3 cellular contexts compared by ENCODE assay signal in the genomic region with DNA sequence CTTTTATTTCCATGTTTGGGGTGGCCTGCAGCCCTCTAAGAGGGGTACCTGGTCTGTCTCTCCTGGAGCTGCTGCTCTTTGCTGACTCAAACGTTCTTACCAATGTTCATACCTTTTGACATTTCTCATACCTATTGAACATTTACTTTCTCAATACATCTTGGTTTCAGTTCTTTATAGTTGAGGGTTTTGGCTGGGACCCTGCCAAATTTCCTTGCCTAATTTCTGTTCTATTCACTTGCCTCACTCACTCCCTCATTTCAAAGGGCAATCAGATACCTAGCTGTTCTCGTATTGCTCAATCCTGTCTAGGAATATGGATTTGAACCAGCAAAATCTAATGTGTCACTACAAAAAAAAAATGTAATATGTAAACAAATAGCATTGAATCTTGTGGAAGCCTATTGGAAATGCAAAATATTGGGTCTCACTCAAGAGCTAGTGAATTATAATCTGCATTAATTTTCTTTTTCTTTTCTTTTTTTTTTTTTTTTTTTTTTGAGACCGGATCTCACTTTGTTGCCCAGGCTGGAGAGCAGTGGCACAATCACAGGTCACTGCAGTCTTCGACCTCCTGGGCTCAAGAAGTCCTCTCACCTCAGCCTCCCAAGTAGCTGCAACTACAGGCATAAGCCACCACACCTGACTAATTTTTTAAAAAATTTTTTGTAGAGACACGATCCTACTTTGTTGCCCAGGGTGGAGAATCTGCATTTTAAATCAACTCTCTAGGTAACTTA.
TF ChIP-seq lines count a peak whose summit lies in the region.

No MANE protein-coding gene starts in this region.

TF ChIP-seq in liver, 16 proteins besides CTCF, POLR2A, EP300 and RAD21:
- TF ChIP-seq, protein P1, sequence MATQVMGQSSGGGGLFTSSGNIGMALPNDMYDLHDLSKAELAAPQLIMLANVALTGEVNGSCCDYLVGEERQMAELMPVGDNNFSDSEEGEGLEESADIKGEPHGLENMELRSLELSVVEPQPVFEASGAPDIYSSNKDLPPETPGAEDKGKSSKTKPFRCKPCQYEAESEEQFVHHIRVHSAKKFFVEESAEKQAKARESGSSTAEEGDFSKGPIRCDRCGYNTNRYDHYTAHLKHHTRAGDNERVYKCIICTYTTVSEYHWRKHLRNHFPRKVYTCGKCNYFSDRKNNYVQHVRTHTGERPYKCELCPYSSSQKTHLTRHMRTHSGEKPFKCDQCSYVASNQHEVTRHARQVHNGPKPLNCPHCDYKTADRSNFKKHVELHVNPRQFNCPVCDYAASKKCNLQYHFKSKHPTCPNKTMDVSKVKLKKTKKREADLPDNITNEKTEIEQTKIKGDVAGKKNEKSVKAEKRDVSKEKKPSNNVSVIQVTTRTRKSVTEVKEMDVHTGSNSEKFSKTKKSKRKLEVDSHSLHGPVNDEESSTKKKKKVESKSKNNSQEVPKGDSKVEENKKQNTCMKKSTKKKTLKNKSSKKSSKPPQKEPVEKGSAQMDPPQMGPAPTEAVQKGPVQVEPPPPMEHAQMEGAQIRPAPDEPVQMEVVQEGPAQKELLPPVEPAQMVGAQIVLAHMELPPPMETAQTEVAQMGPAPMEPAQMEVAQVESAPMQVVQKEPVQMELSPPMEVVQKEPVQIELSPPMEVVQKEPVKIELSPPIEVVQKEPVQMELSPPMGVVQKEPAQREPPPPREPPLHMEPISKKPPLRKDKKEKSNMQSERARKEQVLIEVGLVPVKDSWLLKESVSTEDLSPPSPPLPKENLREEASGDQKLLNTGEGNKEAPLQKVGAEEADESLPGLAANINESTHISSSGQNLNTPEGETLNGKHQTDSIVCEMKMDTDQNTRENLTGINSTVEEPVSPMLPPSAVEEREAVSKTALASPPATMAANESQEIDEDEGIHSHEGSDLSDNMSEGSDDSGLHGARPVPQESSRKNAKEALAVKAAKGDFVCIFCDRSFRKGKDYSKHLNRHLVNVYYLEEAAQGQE (IDR thresholded peaks at IDR 0.05) = no peak
- TF ChIP-seq, protein P2, sequence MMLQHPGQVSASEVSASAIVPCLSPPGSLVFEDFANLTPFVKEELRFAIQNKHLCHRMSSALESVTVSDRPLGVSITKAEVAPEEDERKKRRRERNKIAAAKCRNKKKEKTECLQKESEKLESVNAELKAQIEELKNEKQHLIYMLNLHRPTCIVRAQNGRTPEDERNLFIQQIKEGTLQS (IDR thresholded peaks at IDR 0.05) = peak; percentile 46
- TF ChIP-seq HNF4A (conservative IDR thresholded peaks at IDR 0.05) = peak; percentile 80 to 85
- TF ChIP-seq, protein P3, sequence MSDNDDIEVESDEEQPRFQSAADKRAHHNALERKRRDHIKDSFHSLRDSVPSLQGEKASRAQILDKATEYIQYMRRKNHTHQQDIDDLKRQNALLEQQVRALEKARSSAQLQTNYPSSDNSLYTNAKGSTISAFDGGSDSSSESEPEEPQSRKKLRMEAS (IDR thresholded peaks at IDR 0.05) = peak; percentile 39
- no peak for TF ChIP-seq FOXA2 (IDR thresholded peaks at IDR 0.05)
- TF ChIP-seq RXRA (IDR thresholded peaks at IDR 0.05) = peak; percentile 22 to 54
- TF ChIP-seq YY1 (IDR thresholded peaks at IDR 0.05) = peak; percentile 26
- TF ChIP-seq TAF1 (conservative IDR thresholded peaks at IDR 0.05) = no peak
- peak; percentile 31 for TF ChIP-seq HNF4G (IDR thresholded peaks at IDR 0.05)
- no peak for TF ChIP-seq GABPA (IDR thresholded peaks at IDR 0.05 in 1 of 2, conservative IDR thresholded peaks at IDR 0.05 in 1 of 2)

TF ChIP-seq in HepG2, 621 proteins besides CTCF, POLR2A, EP300 and RAD21 (continues in another document):
- TF ChIP-seq ZNF720 (CRISPR knock-in tag; IDR thresholded peaks at IDR 0.05) = no peak
- no peak for TF ChIP-seq CEBPG (CRISPR knock-in tag; IDR thresholded peaks at IDR 0.05)
- no peak for TF ChIP-seq ZFP41 (CRISPR knock-in tag; IDR thresholded peaks at IDR 0.05; ENCODE audit: borderline replicate concordance)
- TF ChIP-seq, protein P4, sequence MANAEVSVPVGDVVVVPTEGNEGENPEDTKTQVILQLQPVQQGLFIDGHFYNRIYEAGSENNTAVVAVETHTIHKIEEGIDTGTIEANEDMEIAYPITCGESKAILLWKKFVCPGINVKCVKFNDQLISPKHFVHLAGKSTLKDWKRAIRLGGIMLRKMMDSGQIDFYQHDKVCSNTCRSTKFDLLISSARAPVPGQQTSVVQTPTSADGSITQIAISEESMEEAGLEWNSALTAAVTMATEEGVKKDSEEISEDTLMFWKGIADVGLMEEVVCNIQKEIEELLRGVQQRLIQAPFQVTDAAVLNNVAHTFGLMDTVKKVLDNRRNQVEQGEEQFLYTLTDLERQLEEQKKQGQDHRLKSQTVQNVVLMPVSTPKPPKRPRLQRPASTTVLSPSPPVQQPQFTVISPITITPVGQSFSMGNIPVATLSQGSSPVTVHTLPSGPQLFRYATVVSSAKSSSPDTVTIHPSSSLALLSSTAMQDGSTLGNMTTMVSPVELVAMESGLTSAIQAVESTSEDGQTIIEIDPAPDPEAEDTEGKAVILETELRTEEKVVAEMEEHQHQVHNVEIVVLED (CRISPR knock-in tag; IDR thresholded peaks at IDR 0.05; ENCODE audit: borderline replicate concordance) = no peak
- no peak for TF ChIP-seq MTF1 (CRISPR knock-in tag; IDR thresholded peaks at IDR 0.05)
- no peak for TF ChIP-seq FOXA1 (IDR thresholded peaks at IDR 0.05)
- TF ChIP-seq FOXA1 (CRISPR knock-in tag; IDR thresholded peaks at IDR 0.05) = no peak
- TF ChIP-seq, protein P5, sequence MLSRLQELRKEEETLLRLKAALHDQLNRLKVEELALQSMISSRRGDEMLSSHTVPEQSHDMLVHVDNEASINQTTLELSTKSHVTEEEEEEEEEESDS (CRISPR knock-in tag; IDR thresholded peaks at IDR 0.05; ENCODE audit: borderline replicate concordance) = no peak
- no peak for TF ChIP-seq ZFX (CRISPR knock-in tag; IDR thresholded peaks at IDR 0.05; ENCODE audit: low read depth)
- TF ChIP-seq, protein P6, sequence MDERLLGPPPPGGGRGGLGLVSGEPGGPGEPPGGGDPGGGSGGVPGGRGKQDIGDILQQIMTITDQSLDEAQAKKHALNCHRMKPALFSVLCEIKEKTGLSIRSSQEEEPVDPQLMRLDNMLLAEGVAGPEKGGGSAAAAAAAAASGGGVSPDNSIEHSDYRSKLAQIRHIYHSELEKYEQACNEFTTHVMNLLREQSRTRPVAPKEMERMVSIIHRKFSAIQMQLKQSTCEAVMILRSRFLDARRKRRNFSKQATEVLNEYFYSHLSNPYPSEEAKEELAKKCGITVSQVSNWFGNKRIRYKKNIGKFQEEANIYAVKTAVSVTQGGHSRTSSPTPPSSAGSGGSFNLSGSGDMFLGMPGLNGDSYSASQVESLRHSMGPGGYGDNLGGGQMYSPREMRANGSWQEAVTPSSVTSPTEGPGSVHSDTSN (CRISPR knock-in tag; IDR thresholded peaks at IDR 0.05) = no peak
- no peak for TF ChIP-seq ZNF230 (CRISPR knock-in tag; IDR thresholded peaks at IDR 0.05)

TF ChIP-seq in K562, 482 proteins besides CTCF, POLR2A, EP300 and RAD21:
- TF ChIP-seq MYBL2 (IDR thresholded peaks at IDR 0.05; ENCODE audit: low read depth) (no peak), MYBL2 (CRISPR knock-in tag; IDR thresholded peaks at IDR 0.05; ENCODE audit: borderline replicate concordance) (no peak), CEBPB (tag; IDR thresholded peaks at IDR 0.05) (peak; percentile 75)
- TF ChIP-seq, protein P7, sequence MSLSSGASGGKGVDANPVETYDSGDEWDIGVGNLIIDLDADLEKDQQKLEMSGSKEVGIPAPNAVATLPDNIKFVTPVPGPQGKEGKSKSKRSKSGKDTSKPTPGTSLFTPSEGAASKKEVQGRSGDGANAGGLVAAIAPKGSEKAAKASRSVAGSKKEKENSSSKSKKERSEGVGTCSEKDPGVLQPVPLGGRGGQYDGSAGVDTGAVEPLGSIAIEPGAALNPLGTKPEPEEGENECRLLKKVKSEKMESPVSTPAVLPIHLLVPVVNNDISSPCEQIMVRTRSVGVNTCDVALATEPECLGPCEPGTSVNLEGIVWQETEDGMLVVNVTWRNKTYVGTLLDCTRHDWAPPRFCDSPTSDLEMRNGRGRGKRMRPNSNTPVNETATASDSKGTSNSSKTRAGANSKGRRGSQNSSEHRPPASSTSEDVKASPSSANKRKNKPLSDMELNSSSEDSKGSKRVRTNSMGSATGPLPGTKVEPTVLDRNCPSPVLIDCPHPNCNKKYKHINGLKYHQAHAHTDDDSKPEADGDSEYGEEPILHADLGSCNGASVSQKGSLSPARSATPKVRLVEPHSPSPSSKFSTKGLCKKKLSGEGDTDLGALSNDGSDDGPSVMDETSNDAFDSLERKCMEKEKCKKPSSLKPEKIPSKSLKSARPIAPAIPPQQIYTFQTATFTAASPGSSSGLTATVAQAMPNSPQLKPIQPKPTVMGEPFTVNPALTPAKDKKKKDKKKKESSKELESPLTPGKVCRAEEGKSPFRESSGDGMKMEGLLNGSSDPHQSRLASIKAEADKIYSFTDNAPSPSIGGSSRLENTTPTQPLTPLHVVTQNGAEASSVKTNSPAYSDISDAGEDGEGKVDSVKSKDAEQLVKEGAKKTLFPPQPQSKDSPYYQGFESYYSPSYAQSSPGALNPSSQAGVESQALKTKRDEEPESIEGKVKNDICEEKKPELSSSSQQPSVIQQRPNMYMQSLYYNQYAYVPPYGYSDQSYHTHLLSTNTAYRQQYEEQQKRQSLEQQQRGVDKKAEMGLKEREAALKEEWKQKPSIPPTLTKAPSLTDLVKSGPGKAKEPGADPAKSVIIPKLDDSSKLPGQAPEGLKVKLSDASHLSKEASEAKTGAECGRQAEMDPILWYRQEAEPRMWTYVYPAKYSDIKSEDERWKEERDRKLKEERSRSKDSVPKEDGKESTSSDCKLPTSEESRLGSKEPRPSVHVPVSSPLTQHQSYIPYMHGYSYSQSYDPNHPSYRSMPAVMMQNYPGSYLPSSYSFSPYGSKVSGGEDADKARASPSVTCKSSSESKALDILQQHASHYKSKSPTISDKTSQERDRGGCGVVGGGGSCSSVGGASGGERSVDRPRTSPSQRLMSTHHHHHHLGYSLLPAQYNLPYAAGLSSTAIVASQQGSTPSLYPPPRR (CRISPR knock-in tag; IDR thresholded peaks at IDR 0.05; ENCODE audit: borderline replicate concordance) = no peak
- TF ChIP-seq, protein P8, sequence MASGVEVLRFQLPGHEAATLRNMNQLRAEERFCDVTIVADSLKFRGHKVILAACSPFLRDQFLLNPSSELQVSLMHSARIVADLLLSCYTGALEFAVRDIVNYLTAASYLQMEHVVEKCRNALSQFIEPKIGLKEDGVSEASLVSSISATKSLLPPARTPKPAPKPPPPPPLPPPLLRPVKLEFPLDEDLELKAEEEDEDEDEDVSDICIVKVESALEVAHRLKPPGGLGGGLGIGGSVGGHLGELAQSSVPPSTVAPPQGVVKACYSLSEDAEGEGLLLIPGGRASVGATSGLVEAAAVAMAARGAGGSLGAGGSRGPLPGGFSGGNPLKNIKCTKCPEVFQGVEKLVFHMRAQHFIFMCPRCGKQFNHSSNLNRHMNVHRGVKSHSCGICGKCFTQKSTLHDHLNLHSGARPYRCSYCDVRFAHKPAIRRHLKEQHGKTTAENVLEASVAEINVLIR (CRISPR knock-in tag; IDR thresholded peaks at IDR 0.05) = no peak
